6 cellular contexts compared by ENCODE assay signal in the genomic region with DNA sequence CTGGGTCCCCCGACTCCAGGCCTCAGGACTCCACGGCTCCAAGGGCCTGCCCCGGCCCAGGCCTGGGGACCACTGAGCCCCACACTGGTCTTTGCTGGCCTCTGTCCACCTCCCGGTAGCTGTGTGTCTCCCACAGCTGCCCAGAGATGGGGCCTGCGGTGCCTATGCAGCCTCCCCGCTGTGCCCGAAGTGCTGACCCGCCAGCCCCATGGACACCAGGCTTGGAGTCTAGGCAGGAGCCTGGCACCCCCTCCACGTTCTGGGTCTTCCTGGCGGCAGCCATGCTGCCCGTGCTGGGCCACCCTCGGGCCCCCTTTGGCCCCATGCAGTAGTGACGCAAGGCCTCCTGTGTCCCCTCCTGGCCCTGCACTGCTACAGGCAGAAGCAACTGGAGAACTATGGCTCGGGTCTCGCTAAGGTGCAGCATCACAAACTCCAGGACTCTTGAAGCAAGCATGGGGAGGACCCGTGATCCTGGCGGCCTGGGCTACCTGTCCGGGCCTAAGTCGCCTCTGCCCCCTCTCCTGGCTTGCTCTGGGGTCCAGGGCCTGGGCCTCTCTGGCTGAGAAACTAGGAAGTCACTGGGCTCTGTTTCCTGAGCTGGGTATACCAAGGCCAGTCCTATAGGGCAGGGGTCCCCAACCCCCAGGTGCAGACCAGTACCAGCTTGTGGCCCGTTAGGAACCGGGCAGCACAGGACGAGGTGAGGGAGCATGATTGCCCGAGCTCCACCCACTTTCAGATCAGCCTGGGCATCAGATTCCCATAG. TPM values are rescaled to one million over a fixed set of nuclear protein-coding genes. Genes with fewer than 3 reads are reported as not detected.
DNase-seq lines count a peak whose midpoint lies in the region; ATAC-seq, FAIRE-seq and TF ChIP-seq lines count a peak whose summit lies in the region.

No MANE protein-coding gene starts in this region.

- TF ChIP-seq CTCF in HFFc6 (IDR thresholded peaks at IDR 0.05) (no peak), HepG2 (CRISPR knock-in tag; IDR thresholded peaks at IDR 0.05) (no peak)

- TF ChIP-seq EP300 in HepG2 (IDR thresholded peaks at IDR 0.05; ENCODE audit: low read depth in 2 of 2, low read length in 2 of 2) (no peak), HepG2 (CRISPR knock-in tag; IDR thresholded peaks at IDR 0.05; ENCODE audit: borderline replicate concordance) (no peak)

- H3K27me3 ChIP-seq in HepG2 (ENCODE audit: control insufficient read depth in 1 of 2, insufficient read depth in 2 of 2, low read length in 2 of 2) = no peaks in the 10 kb centered on the region

- H3K36me3 Mint-ChIP-seq in HFFc6 (ENCODE audit: low read depth) = peaks cover 21% of the 10 kb centered on the region
- H3K36me3 Mint-ChIP-seq in activated CD4-positive, alpha-beta memory T cell treated with anti-CD3 and anti-CD28 coated beads, Interleukin-2, amount 10 ng/mL, durations not matched to agents 7 days and 5 days (ENCODE audit: low read depth) = peaks cover 30% of the 10 kb centered on the region

- H3K27ac Mint-ChIP-seq in HFFc6 = peak overlapping the region; percentile 75
- peak overlapping the region; percentile 80 for H3K27ac Mint-ChIP-seq in activated CD4-positive, alpha-beta memory T cell treated with anti-CD3 and anti-CD28 coated beads, Interleukin-2, amount 10 ng/mL, durations not matched to agents 7 days and 5 days

- no peak for TF ChIP-seq RAD21 in HepG2 (CRISPR knock-in tag; IDR thresholded peaks at IDR 0.05)

- no peaks in the 10 kb centered on the region for H3K9me3 ChIP-seq in HepG2 (ENCODE audit: low read length)

- no peaks in the 10 kb centered on the region; the same call in 1 of the 2 replicates for H4K20me1 ChIP-seq in HepG2 (ENCODE audit: insufficient read depth, low read length)

- in situ Hi-C loops in HepG2 (cut with HindIII; ENCODE audit: extremely low pct_ligation_motif_present, low pct_unique_long_range_greater_than_20kb) = no loop called here

- ATAC-seq in HepG2 = peak; percentile 29

- WGBS in HepG2 (ENCODE audit: low lambda C conversion rate) = 0% methylated on average over 1 of the region's 23 CpGs

- TF ChIP-seq POLR2A in HepG2 (IDR thresholded peaks at IDR 0.05; ENCODE audit: insufficient read depth in 1 of 2, low read depth in 2 of 2, low read length in 2 of 2) = peak in 1 of 2 experiments; percentile 16; a peak in 2 of 4 replicates

- no peak overlapping the region for H2AFZ ChIP-seq in HepG2 (ENCODE audit: low read length)

- intact Hi-C loops in HepG2 (cut with micrococcal nuclease; ENCODE audit: unreplicated experiment) = loop anchor here (2.0 to 10.0 kb wide), 2 partner anchors 200 to 416 kb away; no protein-coding TSS in a partner anchor

- BruUV-seq in HepG2 (replicated peaks; lab: Mats Ljungman, UMichigan) = no TSS peak

- H3K4me3 ChIP-seq in HepG2 (replicated peaks in 1 of 3; ENCODE audit: insufficient read depth in 1 of 3, low read depth in 2 of 3, low read length in 3 of 3) = peak overlapping the region; percentile 67 to 90 (median 83)

- H3K4me3 Mint-ChIP-seq in HFFc6 = peak overlapping the region; percentile 91
- peak overlapping the region; percentile 85 for H3K4me3 Mint-ChIP-seq in activated CD4-positive, alpha-beta memory T cell treated with anti-CD3 and anti-CD28 coated beads, Interleukin-2, amount 10 ng/mL, durations not matched to agents 7 days and 5 days

- peaks cover 3 to 12% of the 10 kb centered on the region in 2 experiments; a peak in 4 of 5 replicates for H3K36me3 ChIP-seq in HepG2 (replicated peaks in 1 of 2; ENCODE audit: control insufficient read depth in 1 of 2, insufficient read depth in 2 of 2, low read length in 2 of 2)

- CTCF ChIA-PET in activated CD4-positive, alpha-beta memory T cell treated with anti-CD3 and anti-CD28 coated beads, Interleukin-2, amount 10 ng/mL, durations not matched to agents 7 days and 5 days (lab: Charles Lee) = interaction anchor here (1.5 to 3.6 kb wide), 2 partner anchors 9 to 11 kb away, joined by 5 to 29 read pairs; no protein-coding TSS in a partner anchor
- CTCF ChIA-PET in HepG2 (lab: Yijun Ruan, JAX; ENCODE audit: low intra/inter-chr PET ratio, low total read pairs) = no interaction called here

- peak overlapping the region; percentile 95 for H3K9ac ChIP-seq in HepG2 (ENCODE audit: insufficient read depth, low read depth, low read length)

- POLR2A ChIA-PET in activated CD4-positive, alpha-beta memory T cell treated with anti-CD3 and anti-CD28 coated beads, Interleukin-2, amount 10 ng/mL, durations not matched to agents 7 days and 5 days (lab: Charles Lee) = interaction anchor here (0.7 to 2.6 kb wide), 5 partner anchors 11 to 551 kb away, joined by 3 to 22 read pairs (median 9); a partner anchor contains a TSS
- POLR2A ChIA-PET in HepG2 (lab: Yijun Ruan, JAX) = interaction anchor here (1.1 to 1.7 kb wide), 4 partner anchors 12 to 318 kb away, joined by 3 to 14 read pairs (median 6); a partner anchor contains a TSS

- H3K4me1 Mint-ChIP-seq in HFFc6 (ENCODE audit: low read depth) = peaks cover 9% of the 10 kb centered on the region
- H3K4me1 Mint-ChIP-seq in activated CD4-positive, alpha-beta memory T cell treated with anti-CD3 and anti-CD28 coated beads, Interleukin-2, amount 10 ng/mL, durations not matched to agents 7 days and 5 days = peaks cover 13% of the 10 kb centered on the region

- no peak for FAIRE-seq in HepG2 (lab: Jason Lieb, UNC)

- no peaks in the 10 kb centered on the region for H3K27me3 Mint-ChIP-seq in HFFc6 (ENCODE audit: insufficient read depth)
- H3K27me3 Mint-ChIP-seq in activated CD4-positive, alpha-beta memory T cell treated with anti-CD3 and anti-CD28 coated beads, Interleukin-2, amount 10 ng/mL, durations not matched to agents 7 days and 5 days = no peaks in the 10 kb centered on the region

- peaks cover 69% of the 10 kb centered on the region for H3K4me1 ChIP-seq in HepG2 (ENCODE audit: insufficient read depth, low read length)

- peak overlapping the region; percentile 73 for H3K27ac ChIP-seq in HepG2 (ENCODE audit: extremely low read length, insufficient read depth, low read length)

- DNase-seq in HFFc6 (peak; percentile 14), HepG2 (ENCODE audit: low spot score) (no peak), NCI-H82 treated with DMSO at 0.1 percent for 48 hours (lab: John Stamatoyannopoulos, UW; ENCODE audit: unreplicated experiment) (no peak), SHP77 treated with DMSO at 0.1 percent for 48 hours (lab: John Stamatoyannopoulos, UW) (no peak)
- DNase-seq in activated CD4-positive, alpha-beta memory T cell treated with anti-CD3 and anti-CD28 coated beads, Interleukin-2, amount 10 ng/mL, durations not matched to agents 7 days and 5 days = no peak
- no peak for DNase-seq in NK-92 treated with Interleukin-12 subunit alpha and Interleukin-12 subunit beta, amount 100 ng/mL, for 24 hours (lab: John Stamatoyannopoulos, UW)

- H3K9me3 Mint-ChIP-seq in HFFc6 = no peaks in the 10 kb centered on the region
- H3K9me3 Mint-ChIP-seq in activated CD4-positive, alpha-beta memory T cell treated with anti-CD3 and anti-CD28 coated beads, Interleukin-2, amount 10 ng/mL, durations not matched to agents 7 days and 5 days = no peaks in the 10 kb centered on the region

- peaks cover 16% of the 10 kb centered on the region for H3K79me2 ChIP-seq in HepG2 (ENCODE audit: insufficient read depth, low read length)

- H3K4me2 ChIP-seq in HepG2 (ENCODE audit: low read depth, low read length) = peak overlapping the region; percentile 72

RNA-seq across cellular contexts. Expression of a gene that starts 0.9 kb away (rescaled TPM):
- 10 to 100 TPM; 14.2 to 23.0 (median 18.8) TPM for total RNA-seq in HFFc6 (2021; fragmentation: NEBNext Ultra II Directional; extraction: Animal tissue kit (Norgen Biotek cat#: 25700))
- total RNA-seq in activated CD4-positive, alpha-beta memory T cell treated with anti-CD3 and anti-CD28 coated beads, Interleukin-2, amount 10 ng/mL, durations not matched to agents 7 days and 5 days = 10 to 100 TPM; 14.0 to 16.2 TPM
- total RNA-seq in HepG2 (2016; rRNA removed; fragmentation: Illumina TruSeq; extraction: Trizol) = 11.0 and 16.0 TPM in 2 replicates
- total RNA-seq in HepG2 (2016; cell fraction: cytosol; rRNA removed; fragmentation: Illumina TruSeq; extraction: Trizol; ENCODE audit: low read depth) = 6.7 and 8.0 TPM in 2 replicates
- 10.1 and 16.2 TPM in 2 replicates for total RNA-seq in HepG2 (2016; cell fraction: insoluble cytoplasmic fraction; rRNA removed; fragmentation: Illumina TruSeq; extraction: Trizol)
- 7.6 and 8.2 TPM in 2 replicates for total RNA-seq in HepG2 (2016; cell fraction: membrane; rRNA removed; fragmentation: Illumina TruSeq; extraction: Trizol)
- 15.9 and 16.6 TPM in 2 replicates for total RNA-seq in HepG2 (2016; cell fraction: nucleus; rRNA removed; fragmentation: Illumina TruSeq; extraction: Trizol)
- 6.5 and 11.5 TPM in 2 replicates for polyA plus RNA-seq in HepG2 (2011; rRNA removed)
- 4.1 and 4.4 TPM in 2 replicates for polyA plus RNA-seq in HepG2 (2011; cell fraction: cytosol; rRNA removed)
- 40.0 and 46.9 TPM in 2 replicates for polyA plus RNA-seq in HepG2 (2011; cell fraction: nucleus; rRNA removed)
- polyA plus RNA-seq in HepG2 (2012) = 7.4 and 8.9 TPM in 2 replicates
- polyA plus RNA-seq in HepG2 (2016; cell fraction: cytosol; fragmentation: Illumina TruSeq; extraction: Trizol; ENCODE audit: low read depth) = 4.4 and 5.5 TPM in 2 replicates
- 8.5 and 12.2 TPM in 2 replicates for polyA plus RNA-seq in HepG2 (2016; cell fraction: insoluble cytoplasmic fraction; fragmentation: Illumina TruSeq; extraction: Trizol; ENCODE audit: low read depth)
- polyA plus RNA-seq in HepG2 (2016; cell fraction: membrane; fragmentation: Illumina TruSeq; extraction: Trizol; ENCODE audit: low read depth) = 4.9 and 6.3 TPM in 2 replicates
- 33.7 and 41.8 TPM in 2 replicates for polyA plus RNA-seq in HepG2 (2016; cell fraction: nucleus; fragmentation: Illumina TruSeq; extraction: Trizol; ENCODE audit: insufficient read depth, low read depth)
- 3.4 and 4.4 TPM in 2 replicates for polyA minus RNA-seq in HepG2 (2011; rRNA and poly(A)+ RNA removed; ENCODE audit: low replicate concordance)
- 1.4 TPM in 1 of 2 replicates, not detected in the other for polyA minus RNA-seq in HepG2 (2011; cell fraction: cytosol; rRNA and poly(A)+ RNA removed)
- 11.8 and 15.5 TPM in 2 replicates for polyA minus RNA-seq in HepG2 (2011; cell fraction: nucleus; rRNA and poly(A)+ RNA removed)

RNA-seq across cellular contexts. Expression of a gene that starts 1.1 kb away (rescaled TPM):
- total RNA-seq in HFFc6 (2021; fragmentation: NEBNext Ultra II Directional; extraction: Animal tissue kit (Norgen Biotek cat#: 25700)) = 100 to 1,000 TPM; 181 to 374 (median 290) TPM
- 100 to 1,000 TPM; 205 TPM for total RNA-seq in activated CD4-positive, alpha-beta memory T cell treated with anti-CD3 and anti-CD28 coated beads, Interleukin-2, amount 10 ng/mL, durations not matched to agents 7 days and 5 days
- total RNA-seq in HepG2 (2016; rRNA removed; fragmentation: Illumina TruSeq; extraction: Trizol) = 753 and 1,048 TPM in 2 replicates
- 458 and 593 TPM in 2 replicates for total RNA-seq in HepG2 (2016; cell fraction: cytosol; rRNA removed; fragmentation: Illumina TruSeq; extraction: Trizol; ENCODE audit: low read depth)
- total RNA-seq in HepG2 (2016; cell fraction: insoluble cytoplasmic fraction; rRNA removed; fragmentation: Illumina TruSeq; extraction: Trizol) = 792 and 1,109 TPM in 2 replicates
- 613 and 660 TPM in 2 replicates for total RNA-seq in HepG2 (2016; cell fraction: membrane; rRNA removed; fragmentation: Illumina TruSeq; extraction: Trizol)
- total RNA-seq in HepG2 (2016; cell fraction: nucleus; rRNA removed; fragmentation: Illumina TruSeq; extraction: Trizol) = 219 and 249 TPM in 2 replicates
- 301 and 305 TPM in 2 replicates for polyA plus RNA-seq in HepG2 (2011; rRNA removed)
- 507 and 666 TPM in 2 replicates for polyA plus RNA-seq in HepG2 (2011; cell fraction: cytosol; rRNA removed)
- polyA plus RNA-seq in HepG2 (2011; cell fraction: nucleus; rRNA removed) = 133 and 152 TPM in 2 replicates
- 451 and 767 TPM in 2 replicates for polyA plus RNA-seq in HepG2 (2012)
- 482 and 603 TPM in 2 replicates for polyA plus RNA-seq in HepG2 (2016; cell fraction: cytosol; fragmentation: Illumina TruSeq; extraction: Trizol; ENCODE audit: low read depth)
- polyA plus RNA-seq in HepG2 (2016; cell fraction: insoluble cytoplasmic fraction; fragmentation: Illumina TruSeq; extraction: Trizol; ENCODE audit: low read depth) = 926 and 995 TPM in 2 replicates
- polyA plus RNA-seq in HepG2 (2016; cell fraction: membrane; fragmentation: Illumina TruSeq; extraction: Trizol; ENCODE audit: low read depth) = 496 and 594 TPM in 2 replicates
- 426 and 431 TPM in 2 replicates for polyA plus RNA-seq in HepG2 (2016; cell fraction: nucleus; fragmentation: Illumina TruSeq; extraction: Trizol; ENCODE audit: insufficient read depth, low read depth)
- polyA minus RNA-seq in HepG2 (2011; rRNA and poly(A)+ RNA removed; ENCODE audit: low replicate concordance) = 68.8 and 71.4 TPM in 2 replicates
- 62.0 and 63.6 TPM in 2 replicates for polyA minus RNA-seq in HepG2 (2011; cell fraction: cytosol; rRNA and poly(A)+ RNA removed)
- polyA minus RNA-seq in HepG2 (2011; cell fraction: nucleus; rRNA and poly(A)+ RNA removed) = 23.6 and 38.7 TPM in 2 replicates

RNA-seq across cellular contexts. Expression of a gene that starts 13.7 kb away (rescaled TPM):
- total RNA-seq in HFFc6 (2021; fragmentation: NEBNext Ultra II Directional; extraction: Animal tissue kit (Norgen Biotek cat#: 25700)) = under 1 TPM in 5 of 6 experiments, not detected in 1; 0.13 to 0.62 (median 0.21) TPM
- total RNA-seq in activated CD4-positive, alpha-beta memory T cell treated with anti-CD3 and anti-CD28 coated beads, Interleukin-2, amount 10 ng/mL, durations not matched to agents 7 days and 5 days = under 1 TPM in 1 of 2 experiments, not detected in 1; 0.40 TPM
- 0.07 TPM in 1 of 2 replicates, not detected in the other for total RNA-seq in HepG2 (2016; rRNA removed; fragmentation: Illumina TruSeq; extraction: Trizol)
- total RNA-seq in HepG2 (2016; cell fraction: cytosol; rRNA removed; fragmentation: Illumina TruSeq; extraction: Trizol; ENCODE audit: low read depth) = not detected in 2 replicates
- total RNA-seq in HepG2 (2016; cell fraction: insoluble cytoplasmic fraction; rRNA removed; fragmentation: Illumina TruSeq; extraction: Trizol) = 0.09 TPM in 1 of 2 replicates, not detected in the other
- total RNA-seq in HepG2 (2016; cell fraction: membrane; rRNA removed; fragmentation: Illumina TruSeq; extraction: Trizol) = not detected in 2 replicates
- 0.62 TPM in 1 of 2 replicates, not detected in the other for total RNA-seq in HepG2 (2016; cell fraction: nucleus; rRNA removed; fragmentation: Illumina TruSeq; extraction: Trizol)
- polyA plus RNA-seq in HepG2 (2011; rRNA removed) = 0.17 and 0.22 TPM in 2 replicates
- polyA plus RNA-seq in HepG2 (2011; cell fraction: cytosol; rRNA removed) = 0.10 and 0.16 TPM in 2 replicates
- 1.9 and 2.5 TPM in 2 replicates for polyA plus RNA-seq in HepG2 (2011; cell fraction: nucleus; rRNA removed)
- 0.21 and 0.29 TPM in 2 replicates for polyA plus RNA-seq in HepG2 (2012)
- 0.07 TPM in 1 of 2 replicates, not detected in the other for polyA plus RNA-seq in HepG2 (2016; cell fraction: cytosol; fragmentation: Illumina TruSeq; extraction: Trizol; ENCODE audit: low read depth)
- not detected in 2 replicates for polyA plus RNA-seq in HepG2 (2016; cell fraction: insoluble cytoplasmic fraction; fragmentation: Illumina TruSeq; extraction: Trizol; ENCODE audit: low read depth)
- not detected in 2 replicates for polyA plus RNA-seq in HepG2 (2016; cell fraction: membrane; fragmentation: Illumina TruSeq; extraction: Trizol; ENCODE audit: low read depth)
- 0.53 TPM in 1 of 2 replicates, not detected in the other for polyA plus RNA-seq in HepG2 (2016; cell fraction: nucleus; fragmentation: Illumina TruSeq; extraction: Trizol; ENCODE audit: insufficient read depth, low read depth)
- 0.12 TPM in 1 of 2 replicates, not detected in the other for polyA minus RNA-seq in HepG2 (2011; rRNA and poly(A)+ RNA removed; ENCODE audit: low replicate concordance)
- not detected in 2 replicates for polyA minus RNA-seq in HepG2 (2011; cell fraction: cytosol; rRNA and poly(A)+ RNA removed)
- 0.25 and 0.26 TPM in 2 replicates for polyA minus RNA-seq in HepG2 (2011; cell fraction: nucleus; rRNA and poly(A)+ RNA removed)

RNA-seq across cellular contexts. Expression of a gene that starts 30.4 kb away (rescaled TPM):
- 10 to 100 TPM; 28.5 to 34.5 (median 30.2) TPM for total RNA-seq in HFFc6 (2021; fragmentation: NEBNext Ultra II Directional; extraction: Animal tissue kit (Norgen Biotek cat#: 25700))
- 10 to 100 TPM; 51.5 to 52.1 TPM for total RNA-seq in activated CD4-positive, alpha-beta memory T cell treated with anti-CD3 and anti-CD28 coated beads, Interleukin-2, amount 10 ng/mL, durations not matched to agents 7 days and 5 days
- total RNA-seq in HepG2 (2016; rRNA removed; fragmentation: Illumina TruSeq; extraction: Trizol) = 24.2 and 28.6 TPM in 2 replicates
- 16.2 and 16.7 TPM in 2 replicates for total RNA-seq in HepG2 (2016; cell fraction: cytosol; rRNA removed; fragmentation: Illumina TruSeq; extraction: Trizol; ENCODE audit: low read depth)
- 22.5 and 27.7 TPM in 2 replicates for total RNA-seq in HepG2 (2016; cell fraction: insoluble cytoplasmic fraction; rRNA removed; fragmentation: Illumina TruSeq; extraction: Trizol)
- total RNA-seq in HepG2 (2016; cell fraction: membrane; rRNA removed; fragmentation: Illumina TruSeq; extraction: Trizol) = 36.9 and 38.9 TPM in 2 replicates
- 40.6 and 42.6 TPM in 2 replicates for total RNA-seq in HepG2 (2016; cell fraction: nucleus; rRNA removed; fragmentation: Illumina TruSeq; extraction: Trizol)
- polyA plus RNA-seq in HepG2 (2011; rRNA removed) = 66.2 and 80.8 TPM in 2 replicates
- 32.3 and 37.9 TPM in 2 replicates for polyA plus RNA-seq in HepG2 (2011; cell fraction: cytosol; rRNA removed)
- 406 and 428 TPM in 2 replicates for polyA plus RNA-seq in HepG2 (2011; cell fraction: nucleus; rRNA removed)
- polyA plus RNA-seq in HepG2 (2012) = 37.8 and 47.7 TPM in 2 replicates
- polyA plus RNA-seq in HepG2 (2016; cell fraction: cytosol; fragmentation: Illumina TruSeq; extraction: Trizol; ENCODE audit: low read depth) = 13.4 and 15.5 TPM in 2 replicates
- 20.0 and 26.4 TPM in 2 replicates for polyA plus RNA-seq in HepG2 (2016; cell fraction: insoluble cytoplasmic fraction; fragmentation: Illumina TruSeq; extraction: Trizol; ENCODE audit: low read depth)
- polyA plus RNA-seq in HepG2 (2016; cell fraction: membrane; fragmentation: Illumina TruSeq; extraction: Trizol; ENCODE audit: low read depth) = 26.7 and 30.4 TPM in 2 replicates
- polyA plus RNA-seq in HepG2 (2016; cell fraction: nucleus; fragmentation: Illumina TruSeq; extraction: Trizol; ENCODE audit: insufficient read depth, low read depth) = 92.0 and 96.8 TPM in 2 replicates
- polyA minus RNA-seq in HepG2 (2011; rRNA and poly(A)+ RNA removed; ENCODE audit: low replicate concordance) = 38.9 and 82.6 TPM in 2 replicates
- polyA minus RNA-seq in HepG2 (2011; cell fraction: cytosol; rRNA and poly(A)+ RNA removed) = 18.1 and 23.5 TPM in 2 replicates
- polyA minus RNA-seq in HepG2 (2011; cell fraction: nucleus; rRNA and poly(A)+ RNA removed) = 119 and 121 TPM in 2 replicates

RNA-seq across cellular contexts. Expression of a gene that starts 49.8 kb away (rescaled TPM):
- not detected for total RNA-seq in HFFc6 (2021; fragmentation: NEBNext Ultra II Directional; extraction: Animal tissue kit (Norgen Biotek cat#: 25700))
- 10 to 100 TPM; 13.3 to 16.4 TPM for total RNA-seq in activated CD4-positive, alpha-beta memory T cell treated with anti-CD3 and anti-CD28 coated beads, Interleukin-2, amount 10 ng/mL, durations not matched to agents 7 days and 5 days
- total RNA-seq in HepG2 (2016; rRNA removed; fragmentation: Illumina TruSeq; extraction: Trizol) = 0.38 TPM in 1 of 2 replicates, not detected in the other
- 0.20 TPM in 1 of 2 replicates, not detected in the other for total RNA-seq in HepG2 (2016; cell fraction: cytosol; rRNA removed; fragmentation: Illumina TruSeq; extraction: Trizol; ENCODE audit: low read depth)
- 0.09 TPM in 1 of 2 replicates, not detected in the other for total RNA-seq in HepG2 (2016; cell fraction: insoluble cytoplasmic fraction; rRNA removed; fragmentation: Illumina TruSeq; extraction: Trizol)
- total RNA-seq in HepG2 (2016; cell fraction: membrane; rRNA removed; fragmentation: Illumina TruSeq; extraction: Trizol) = 0.25 TPM in 1 of 2 replicates, not detected in the other
- total RNA-seq in HepG2 (2016; cell fraction: nucleus; rRNA removed; fragmentation: Illumina TruSeq; extraction: Trizol) = not detected in 2 replicates
- 0.38 and 0.40 TPM in 2 replicates for polyA plus RNA-seq in HepG2 (2011; rRNA removed)
- polyA plus RNA-seq in HepG2 (2011; cell fraction: cytosol; rRNA removed) = 0.43 and 0.62 TPM in 2 replicates
- 0.33 and 0.45 TPM in 2 replicates for polyA plus RNA-seq in HepG2 (2011; cell fraction: nucleus; rRNA removed)
- 0.38 and 0.73 TPM in 2 replicates for polyA plus RNA-seq in HepG2 (2012)
- not detected in 2 replicates for polyA plus RNA-seq in HepG2 (2016; cell fraction: cytosol; fragmentation: Illumina TruSeq; extraction: Trizol; ENCODE audit: low read depth)
- not detected in 2 replicates for polyA plus RNA-seq in HepG2 (2016; cell fraction: insoluble cytoplasmic fraction; fragmentation: Illumina TruSeq; extraction: Trizol; ENCODE audit: low read depth)
- polyA plus RNA-seq in HepG2 (2016; cell fraction: membrane; fragmentation: Illumina TruSeq; extraction: Trizol; ENCODE audit: low read depth) = 0.13 TPM in 1 of 2 replicates, not detected in the other
- not detected in 2 replicates for polyA plus RNA-seq in HepG2 (2016; cell fraction: nucleus; fragmentation: Illumina TruSeq; extraction: Trizol; ENCODE audit: insufficient read depth, low read depth)
- polyA minus RNA-seq in HepG2 (2011; rRNA and poly(A)+ RNA removed; ENCODE audit: low replicate concordance) = 0.32 TPM in 1 of 2 replicates, not detected in the other
- polyA minus RNA-seq in HepG2 (2011; cell fraction: cytosol; rRNA and poly(A)+ RNA removed) = 0.69 and 1.3 TPM in 2 replicates
- 0.37 and 1.3 TPM in 2 replicates for polyA minus RNA-seq in HepG2 (2011; cell fraction: nucleus; rRNA and poly(A)+ RNA removed)
